Comparison of ENCODE assay signal across 35 cellular contexts in genomic region chr3:25812644-25813043, GRCh38. TPM values are rescaled to one million over a fixed set of nuclear protein-coding genes. Genes with fewer than 3 reads are reported as not detected.
"Had no signal": no experiment of that assay in that cellular context is flagged by ENCODE, and none has a peak within 500 bp of the region (broad histone marks: within the 10 kb centered on the region; RNA-seq: fewer than 3 reads in every experiment).

No MANE protein-coding gene starts in this region.

- H3K4me2 ChIP-seq: PC-9 had no signal

- H3K27me3 ChIP-seq: ascending aorta, breast epithelium, MG63 had no signal

- H3K27ac ChIP-seq: ascending aorta, breast epithelium, PC-9, RWPE1, VCaP had no signal

- H3K4me3 Mint-ChIP-seq: activated CD4-positive, alpha-beta memory T cell treated with anti-CD3 and anti-CD28 coated beads, Interleukin-2, amount 10 ng/mL, durations not matched to agents 7 days and 5 days; activated CD8-positive, alpha-beta memory T cell treated with anti-CD3 and anti-CD28 coated beads, Interleukin-2, amount 10 ng/mL, durations not matched to agents 7 days and 5 days; activated naive CD4-positive, alpha-beta T cell treated with anti-CD3 and anti-CD28 coated beads, Interleukin-2, amount 50 U/mL, for 24 hours; activated naive CD8-positive, alpha-beta T cell treated with anti-CD3 and anti-CD28 coated beads, Interleukin-2, amount 10 ng/mL, durations not matched to agents 7 days and 5 days had no signal

- H3K4me3 ChIP-seq: ascending aorta, breast epithelium, MG63, PC-9 had no signal

- H3K9me3 Mint-ChIP-seq: activated CD4-positive, alpha-beta memory T cell treated with anti-CD3 and anti-CD28 coated beads, Interleukin-2, amount 10 ng/mL, durations not matched to agents 7 days and 5 days; activated naive CD4-positive, alpha-beta T cell treated with anti-CD3 and anti-CD28 coated beads, Interleukin-2, amount 50 U/mL, for 24 hours had no signal

- ATAC-seq: activated CD8-positive, alpha-beta memory T cell treated with anti-CD3 and anti-CD28 coated beads, Interleukin-2, amount 10 ng/mL, durations not matched to agents 7 days and 5 days had no signal

- FAIRE-seq: RCC 7860 had no signal

- H3K4me1 ChIP-seq: ascending aorta, breast epithelium had no signal

- H3K27ac Mint-ChIP-seq: activated CD4-positive, alpha-beta memory T cell treated with anti-CD3 and anti-CD28 coated beads, Interleukin-2, amount 10 ng/mL, durations not matched to agents 7 days and 5 days; activated CD8-positive, alpha-beta memory T cell treated with anti-CD3 and anti-CD28 coated beads, Interleukin-2, amount 10 ng/mL, durations not matched to agents 7 days and 5 days; activated naive CD4-positive, alpha-beta T cell treated with anti-CD3 and anti-CD28 coated beads, Interleukin-2, amount 50 U/mL, for 24 hours; activated naive CD8-positive, alpha-beta T cell treated with anti-CD3 and anti-CD28 coated beads, Interleukin-2, amount 10 ng/mL, durations not matched to agents 7 days and 5 days had no signal

- H3K36me3 Mint-ChIP-seq: activated CD8-positive, alpha-beta memory T cell treated with anti-CD3 and anti-CD28 coated beads, Interleukin-2, amount 10 ng/mL, durations not matched to agents 7 days and 5 days; activated naive CD4-positive, alpha-beta T cell treated with anti-CD3 and anti-CD28 coated beads, Interleukin-2, amount 50 U/mL, for 24 hours; activated naive CD8-positive, alpha-beta T cell treated with anti-CD3 and anti-CD28 coated beads, Interleukin-2, amount 10 ng/mL, durations not matched to agents 7 days and 5 days had no signal

- H3K4me1 Mint-ChIP-seq: activated naive CD4-positive, alpha-beta T cell treated with anti-CD3 and anti-CD28 coated beads, Interleukin-2, amount 50 U/mL, for 24 hours; activated naive CD8-positive, alpha-beta T cell treated with anti-CD3 and anti-CD28 coated beads, Interleukin-2, amount 10 ng/mL, durations not matched to agents 7 days and 5 days had no signal

- H3K36me3 ChIP-seq: ascending aorta, breast epithelium, MG63 had no signal

- DNase-seq: activated CD4-positive, alpha-beta memory T cell treated with anti-CD3 and anti-CD28 coated beads, Interleukin-2, amount 10 ng/mL, durations not matched to agents 7 days and 5 days; activated CD4-positive, alpha-beta T cell treated with anti-CD3 and anti-CD28 coated beads for 1 hour; activated CD4-positive, alpha-beta T cell treated with anti-CD3 and anti-CD28 coated beads for 48 hours; activated CD4-positive, CD25-positive, alpha-beta regulatory T cell; activated CD8-positive, alpha-beta memory T cell treated with anti-CD3 and anti-CD28 coated beads for 24 hours; activated CD8-positive, alpha-beta memory T cell treated with anti-CD3 and anti-CD28 coated beads, Interleukin-2, amount 10 ng/mL, durations not matched to agents 7 days and 5 days; activated CD8-positive, alpha-beta memory T cell treated with anti-CD3 and anti-CD28 coated beads, Interleukin-2, amount 50 U/mL, for 48 hours; activated effector memory CD4-positive, alpha-beta T cell treated with Interleukin-2 at 50 U/mL for 16 hours; activated naive CD4-positive, alpha-beta T cell treated with Interleukin-2 at 50 U/mL for 16 hours; activated naive CD8-positive, alpha-beta T cell treated with anti-CD3 and anti-CD28 coated beads, Interleukin-2, amount 10 ng/mL, durations not matched to agents 7 days and 5 days; activated T-cell treated with anti-CD3 and anti-CD28 coated beads, Interleukin-2, amount 50 U/mL, for 48 hours; amygdala; Karpas-422; MG63; NCI-H1048; NCI-H1105 treated with DMSO at 0.1 percent for 48 hours; NCI-H1436; NCI-H1694; NCI-H1930; NCI-H2107; NCI-H226; NCI-H524 treated with DMSO at 0.1 percent for 48 hours; NK-92 treated with Interleukin-12 subunit alpha and Interleukin-12 subunit beta, amount 100 ng/mL, for 24 hours; PC-9; Right ventricle myocardium superior; SW 1271; T-helper 1 cell; T-helper 2 cell; T-helper 9 cell had no signal

- H3K27me3 Mint-ChIP-seq: activated naive CD4-positive, alpha-beta T cell treated with anti-CD3 and anti-CD28 coated beads, Interleukin-2, amount 50 U/mL, for 24 hours had no signal

- H3K9me3 ChIP-seq: ascending aorta, MG63 had no signal

- H2AFZ ChIP-seq: PC-9 had no signal

RNA-seq across cellular contexts. Expression of gene OXSM, which starts 22.8 kb away (rescaled TPM):
- total RNA-seq: ascending aorta had no signal
